In genomic region chr21:15367061-15367626, GRCh38 we compare ENCODE assay signal across 17 cellular contexts.
"Had no signal": no experiment of that assay in that cellular context is flagged by ENCODE, and none has a peak within 500 bp of the region (broad histone marks: within the 10 kb centered on the region; RNA-seq: fewer than 3 reads in every experiment).

No MANE protein-coding gene starts in this region.

- H3K4me3 Mint-ChIP-seq: activated CD4-positive, alpha-beta T cell treated with anti-CD3 and anti-CD28 coated beads, Interleukin-2, amount 10 ng/mL, durations not matched to agents 7 days and 5 days; naive thymus-derived CD8-positive, alpha-beta T cell; stimulated activated memory B cell treated with anti-CD40 and anti-IgM and Interleukin-4, amounts not matched to agents 10 μg/mL and 1 μg/mL and 100 μg/mL, for 72 hours had no signal

- H3K4me3 ChIP-seq: adrenal gland, body of pancreas, coronary artery, gastrocnemius medialis, mucosa of descending colon, psoas muscle, right lobe of liver, spleen, transverse colon had no signal

- H3K27me3 Mint-ChIP-seq: activated CD4-positive, alpha-beta T cell treated with anti-CD3 and anti-CD28 coated beads, Interleukin-2, amount 10 ng/mL, durations not matched to agents 7 days and 5 days; naive thymus-derived CD8-positive, alpha-beta T cell; stimulated activated memory B cell treated with anti-CD40 and anti-IgM and Interleukin-4, amounts not matched to agents 10 μg/mL and 1 μg/mL and 100 μg/mL, for 72 hours had no signal

- H3K27ac Mint-ChIP-seq: activated CD4-positive, alpha-beta T cell treated with anti-CD3 and anti-CD28 coated beads, Interleukin-2, amount 10 ng/mL, durations not matched to agents 7 days and 5 days; naive thymus-derived CD8-positive, alpha-beta T cell; stimulated activated memory B cell treated with anti-CD40 and anti-IgM and Interleukin-4, amounts not matched to agents 10 μg/mL and 1 μg/mL and 100 μg/mL, for 72 hours had no signal

- ATAC-seq: body of pancreas; gastrocnemius medialis; mucosa of descending colon; naive thymus-derived CD8-positive, alpha-beta T cell; right lobe of liver; stimulated activated memory B cell treated with anti-CD40 and anti-IgM and Interleukin-4, amounts not matched to agents 10 μg/mL and 1 μg/mL and 100 μg/mL, for 72 hours had no signal

- DNase-seq: activated CD4-positive, alpha-beta T cell treated with anti-CD3 and anti-CD28 coated beads, Interleukin-2, amount 10 ng/mL, durations not matched to agents 7 days and 5 days; activated CD4-positive, CD25-positive, alpha-beta regulatory T cell; activated naive CD4-positive, alpha-beta T cell treated with anti-CD3 and anti-CD28 coated beads, Interleukin-2, amount 50 U/mL, for 16 hours; adrenal gland; body of pancreas; central memory CD4-positive, alpha-beta T cell; effector CD4-positive, alpha-beta T cell; gastrocnemius medialis; mucosa of descending colon; naive thymus-derived CD8-positive, alpha-beta T cell; psoas muscle; right lobe of liver; spleen; stimulated activated CD4-positive, alpha-beta T cell treated with anti-CD3 and anti-CD28 coated beads, Interleukin-1b, Interleukin-23, amount 100 ng/mL, for 48 hours; transverse colon had no signal

- H3K27ac ChIP-seq: adrenal gland, body of pancreas, coronary artery, gastrocnemius medialis, psoas muscle, right lobe of liver, spleen, transverse colon had no signal

- H3K27me3 ChIP-seq: adrenal gland, body of pancreas, gastrocnemius medialis, right lobe of liver, spleen, transverse colon had no signal

- H3K36me3 ChIP-seq: adrenal gland, gastrocnemius medialis, spleen, transverse colon had no signal

- H3K4me1 Mint-ChIP-seq: activated CD4-positive, alpha-beta T cell treated with anti-CD3 and anti-CD28 coated beads, Interleukin-2, amount 10 ng/mL, durations not matched to agents 7 days and 5 days; naive thymus-derived CD8-positive, alpha-beta T cell; stimulated activated memory B cell treated with anti-CD40 and anti-IgM and Interleukin-4, amounts not matched to agents 10 μg/mL and 1 μg/mL and 100 μg/mL, for 72 hours had no signal

- H3K4me1 ChIP-seq: adrenal gland, body of pancreas, gastrocnemius medialis, psoas muscle, right lobe of liver, spleen had no signal

- H3K36me3 Mint-ChIP-seq: stimulated activated memory B cell treated with anti-CD40 and anti-IgM and Interleukin-4, amounts not matched to agents 10 μg/mL and 1 μg/mL and 100 μg/mL, for 72 hours had no signal

- H3K9me3 ChIP-seq: adrenal gland had no signal
